In genomic region chr3:138348107-138348949, GRCh38 we compare ENCODE assay signal across 9 cellular contexts. TPM values are rescaled to one million over a fixed set of nuclear protein-coding genes. Genes with fewer than 3 reads are reported as not detected.
DNase-seq lines count a peak whose midpoint lies in the region; ATAC-seq, FAIRE-seq and TF ChIP-seq lines count a peak whose summit lies in the region.
"Had no signal": no experiment of that assay in that cellular context is flagged by ENCODE, and none has a peak within 500 bp of the region (broad histone marks: within the 10 kb centered on the region; RNA-seq: fewer than 3 reads in every experiment).

MRAS (plus strand) TSS chr3:138348579; CDS start chr3:138372884, 24,305 bp downstream.

- peak within 1 kb of the TSS; percentile 82 for H3K4me2 ChIP-seq in fibroblast of lung (ENCODE audit: extremely low read depth, insufficient read depth, low read length)

- peak within 1 kb of the TSS; percentile 40 for H3K4me3 ChIP-seq in GM12875 (ENCODE audit: low read depth, low read length)
- H3K4me3 ChIP-seq in fibroblast of lung (replicated peaks in 1 of 4; ENCODE audit: control extremely low read depth in 1 of 4, insufficient read depth in 1 of 4, low read depth in 3 of 4, low read length in 4 of 4): peak within 1 kb of the TSS; percentile 76 to 84 (median 80)
- H3K4me3 ChIP-seq in mucosa of descending colon: peak within 1 kb of the TSS; percentile 36
- H3K4me3 ChIP-seq in suprapubic skin: peak within 1 kb of the TSS; percentile 73

- H4K20me1 ChIP-seq in fibroblast of lung (ENCODE audit: control insufficient read depth, extremely low read depth, insufficient read depth, low read length): no peaks in the 10 kb centered on the region

- peak; percentile 55 to 60 for ATAC-seq in activated T-cell treated with anti-CD3 and anti-CD28 coated beads, Interleukin-2, amount 50 U/mL, for 4 hours
- ATAC-seq in mucosa of descending colon: peak; percentile 88

- intact Hi-C loops in mucosa of descending colon (cut with DNase I, micrococcal nuclease): no loop called here

- peak within 1 kb of the TSS; percentile 97 for H2AFZ ChIP-seq in fibroblast of lung (ENCODE audit: low read length)

- H3K36me3 ChIP-seq in fibroblast of lung (ENCODE audit: control insufficient read depth, insufficient read depth, low read length) (no peaks in the 10 kb centered on the region), mucosa of descending colon (ENCODE audit: low read depth) (no peaks in the 10 kb centered on the region), suprapubic skin (no peaks in the 10 kb centered on the region)

- no peaks in the 10 kb centered on the region for H3K9me3 Mint-ChIP-seq in activated T-cell treated with anti-CD3 and anti-CD28 coated beads, Interleukin-2, amount 50 U/mL, for 4 hours

- H3K36me3 Mint-ChIP-seq in activated T-cell treated with anti-CD3 and anti-CD28 coated beads, Interleukin-2, amount 50 U/mL, for 4 hours (ENCODE audit: insufficient read depth): no peaks in the 10 kb centered on the region

- H3K27ac ChIP-seq in 22Rv1: no peak within 1 kb of the TSS
- H3K27ac ChIP-seq in fibroblast of lung (ENCODE audit: insufficient read depth, low read length): peak within 1 kb of the TSS; percentile 83
- H3K27ac ChIP-seq in suprapubic skin: peak within 1 kb of the TSS; percentile 93

- peak within 1 kb of the TSS; percentile 82 for H3K9ac ChIP-seq in fibroblast of lung (ENCODE audit: insufficient read depth, low read length)

- DNase-seq in NCI-H2196 (lab: John Stamatoyannopoulos, UW; ENCODE audit: unreplicated experiment): peak; percentile 83
- DNase-seq in activated T-cell treated with anti-CD3 and anti-CD28 coated beads, Interleukin-2, amount 50 U/mL, for 4 hours: no peak
- DNase-seq in fibroblast of lung (ENCODE audit: low read depth in 2 of 2): peak; percentile 80 to 83
- DNase-seq in mucosa of descending colon: peak in 2 of 3 donors; percentile 65 to 77
- peak; percentile 80 to 86 for DNase-seq in suprapubic skin (ENCODE audit: low spot score in 2 of 2)
- no peak for DNase-seq in GM19239 (ENCODE audit: insufficient read length, low spot score)

- H3K9me3 ChIP-seq in fibroblast of lung (ENCODE audit: control insufficient read depth, insufficient read depth, low read depth, low read length) (no peaks in the 10 kb centered on the region), mucosa of descending colon (no peaks in the 10 kb centered on the region), suprapubic skin (no peaks in the 10 kb centered on the region)

- H3K79me2 ChIP-seq in fibroblast of lung (ENCODE audit: control insufficient read depth, insufficient read depth, low read length): no peaks in the 10 kb centered on the region

- H3K4me1 Mint-ChIP-seq in activated T-cell treated with anti-CD3 and anti-CD28 coated beads, Interleukin-2, amount 50 U/mL, for 4 hours (ENCODE audit: low read depth): peaks cover 6% of the 10 kb centered on the region

- H3K27me3 Mint-ChIP-seq in activated T-cell treated with anti-CD3 and anti-CD28 coated beads, Interleukin-2, amount 50 U/mL, for 4 hours (ENCODE audit: low read depth): peaks cover 37% of the 10 kb centered on the region

- peak; percentile 63 for TF ChIP-seq CTCF in 22Rv1 (IDR thresholded peaks at IDR 0.05)
- peak; percentile 39 for TF ChIP-seq CTCF in GM12875 (IDR thresholded peaks at IDR 0.05; ENCODE audit: borderline replicate concordance, insufficient read depth, low read depth, low read length)
- peak in 1 of 2 donors; percentile 20 for TF ChIP-seq CTCF in fibroblast of lung (conservative IDR thresholded peaks at IDR 0.05 in 1 of 2, IDR thresholded peaks at IDR 0.05 in 1 of 2; ENCODE audit: low read depth in 1 of 2, low read length in 2 of 2)
- TF ChIP-seq CTCF in mucosa of descending colon (IDR thresholded peaks at IDR 0.05): no peak
- peak in 1 of 2 donors; percentile 47 for TF ChIP-seq CTCF in suprapubic skin (IDR thresholded peaks at IDR 0.05)

- 1% methylated on average over 20 of the region's 111 CpGs for WGBS in suprapubic skin

- FAIRE-seq in GM19239 (lab: Jason Lieb, UNC): no peak
- FAIRE-seq: GM18507 had no signal

- no peak for TF ChIP-seq EP300 in suprapubic skin (IDR thresholded peaks at IDR 0.05)

- TF ChIP-seq POLR2A in suprapubic skin (IDR thresholded peaks at IDR 0.05): no peak

- H3K4me1 ChIP-seq in fibroblast of lung (ENCODE audit: control insufficient read depth, extremely low read depth, insufficient read depth, low read length): peaks cover 6% of the 10 kb centered on the region
- H3K4me1 ChIP-seq in mucosa of descending colon (ENCODE audit: low read depth): peaks cover 3% of the 10 kb centered on the region
- peaks cover 34% of the 10 kb centered on the region for H3K4me1 ChIP-seq in suprapubic skin

- peak within 1 kb of the TSS; percentile 83 for H3K4me3 Mint-ChIP-seq in activated T-cell treated with anti-CD3 and anti-CD28 coated beads, Interleukin-2, amount 50 U/mL, for 4 hours

- H3K27me3 ChIP-seq in fibroblast of lung (ENCODE audit: control insufficient read depth, insufficient read depth, low read length) (no peaks in the 10 kb centered on the region), suprapubic skin (no peaks in the 10 kb centered on the region)

RNA-seq across cellular contexts. Expression of gene MRAS, which starts in this region (rescaled TPM):
- total RNA-seq in activated T-cell treated with anti-CD3 and anti-CD28 coated beads, Interleukin-2, amount 50 U/mL, for 4 hours: under 1 TPM; 0.19 to 0.56 (median 0.34) TPM
- total RNA-seq in fibroblast of lung (48.0 and 73.0 TPM in 2 replicates), mucosa of descending colon (10 to 100 TPM in 1 of 3 donors, 1 to 10 TPM in 2; 2.5 to 37.6 (median 4.6) TPM), suprapubic skin (10 to 100 TPM; 10.1 to 39.8 (median 20.1) TPM)
- polyA plus RNA-seq in fibroblast of lung: 35.3 and 43.2 TPM in 2 replicates
- 33.0 and 35.1 TPM in 2 replicates for polyA plus RNA-seq in fibroblast of lung (2012)
- 25.9 and 83.4 TPM in 2 replicates for polyA minus RNA-seq in fibroblast of lung (ENCODE audit: low replicate concordance)

Comparison
In these comparisons a context has a peak if more than half of its experiments do, and no peak if none do; other contexts are left out.
1. Peak in ATAC-seq in activated T-cell treated with anti-CD3 and anti-CD28 coated beads, Interleukin-2, amount 50 U/mL, for 4 hours; RNA of the gene not detected or under 1 TPM.
2. DNase-seq: peak in NCI-H2196 (single experiment), fibroblast of lung (2 of 2), mucosa of descending colon (2 of 3) and suprapubic skin (2 of 2); none in activated T-cell treated with anti-CD3 and anti-CD28 coated beads, Interleukin-2, amount 50 U/mL, for 4 hours (single experiment) and GM19239 (single experiment).
3. Peak in every context shown above with its lines, with median percentiles within 50 percentile points of each other: H3K4me3 ChIP-seq.